ENCODE assay signal across 8 cellular contexts in genomic region chr21:16082038-16082816, GRCh38.
DNase-seq lines count a peak whose midpoint lies in the region; ATAC-seq and TF ChIP-seq lines count a peak whose summit lies in the region.

No MANE protein-coding gene starts in this region.

- H4K20me1 ChIP-seq in Karpas-422 (ENCODE audit: insufficient read depth, low read depth, low read length): no peaks in the 10 kb centered on the region

- H3K27ac ChIP-seq in Karpas-422 (ENCODE audit: low read length) (no peak overlapping the region), liver (ENCODE audit: low read depth in 1 of 2, low read length in 2 of 2) (peak overlapping the region in 1 of 2 donors; percentile 69)

- no peaks in the 10 kb centered on the region for H3K36me3 ChIP-seq in Karpas-422 (ENCODE audit: insufficient read depth, low read length)
- H3K36me3 ChIP-seq in liver (ENCODE audit: control insufficient read depth in 4 of 4, insufficient read depth in 3 of 4, low read depth in 1 of 4, low read length in 3 of 4): no peaks in the 10 kb centered on the region
- no peaks in the 10 kb centered on the region for H3K36me3 ChIP-seq in mucosa of descending colon (ENCODE audit: low read depth)

- ATAC-seq in mucosa of descending colon (no peak), GM19328 (IDR thresholded peaks at IDR 0.05; ENCODE audit: unreplicated experiment) (no peak)

- H3K4me3 Mint-ChIP-seq in activated T-cell treated with anti-CD3 and anti-CD28 coated beads, Interleukin-2, amount 50 U/mL, for 24 hours: no peak overlapping the region

- intact Hi-C loops in mucosa of descending colon (cut with DNase I, micrococcal nuclease): no loop called here

- H3K4me1 ChIP-seq in Karpas-422 (ENCODE audit: low read length) (no peaks in the 10 kb centered on the region), liver (ENCODE audit: control insufficient read depth in 4 of 4, insufficient read depth in 4 of 4, low read length in 3 of 4) (peaks cover 0 to 5% (median 0%) of the 10 kb centered on the region in 4 donors), mucosa of descending colon (ENCODE audit: low read depth) (no peaks in the 10 kb centered on the region)

- H3K27me3 ChIP-seq in Karpas-422 (ENCODE audit: low read length): no peaks in the 10 kb centered on the region
- H3K27me3 ChIP-seq in liver (ENCODE audit: control insufficient read depth in 4 of 4, insufficient read depth in 4 of 4, low read length in 3 of 4): no peaks in the 10 kb centered on the region

- in situ Hi-C loops in astrocyte of the spinal cord (cut with HindIII; ENCODE audit: low sequenced_read_pairs): no loop called here

- no peaks in the 10 kb centered on the region for H3K9me3 Mint-ChIP-seq in activated T-cell treated with anti-CD3 and anti-CD28 coated beads, Interleukin-2, amount 50 U/mL, for 24 hours

- H3K9ac ChIP-seq in Karpas-422 (ENCODE audit: low read length) (no peak overlapping the region), liver (ENCODE audit: low read depth in 1 of 2, low read length in 2 of 2) (peak overlapping the region; percentile 50 to 94)

- H3K27ac Mint-ChIP-seq in activated T-cell treated with anti-CD3 and anti-CD28 coated beads, Interleukin-2, amount 50 U/mL, for 24 hours: no peak overlapping the region

- H2AFZ ChIP-seq in Karpas-422 (ENCODE audit: low read length): no peak overlapping the region

- peak; percentile 26 for DNase-seq in DMS53 treated with DMSO at 0.1 percent for 48 hours (lab: John Stamatoyannopoulos, UW; ENCODE audit: unreplicated experiment)
- DNase-seq in Karpas-422: peak; percentile 68
- peak; percentile 56 for DNase-seq in astrocyte of the spinal cord (ENCODE audit: low read depth, low spot score)
- DNase-seq in activated T-cell treated with anti-CD3 and anti-CD28 coated beads, Interleukin-2, amount 50 U/mL, for 24 hours: no peak
- DNase-seq in mucosa of descending colon: no peak
- no peak for DNase-seq in NCI-H128 (lab: John Stamatoyannopoulos, UW; ENCODE audit: unreplicated experiment)

- TF ChIP-seq RAD21 in liver (IDR thresholded peaks at IDR 0.05): peak; percentile 74 to 79

- H3K27me3 Mint-ChIP-seq in activated T-cell treated with anti-CD3 and anti-CD28 coated beads, Interleukin-2, amount 50 U/mL, for 24 hours: no peaks in the 10 kb centered on the region

- no peaks in the 10 kb centered on the region for H3K9me2 ChIP-seq in Karpas-422 (replicated peaks; ENCODE audit: insufficient read depth, low read length)

- 27% methylated on average over 6 of the region's 6 CpGs for WGBS in liver

- H3K79me2 ChIP-seq in Karpas-422 (ENCODE audit: low read length): no peaks in the 10 kb centered on the region

- H3K9me3 ChIP-seq in Karpas-422 (ENCODE audit: low read length) (no peaks in the 10 kb centered on the region), liver (ENCODE audit: control insufficient read depth in 4 of 4, low read length in 3 of 4) (no peaks in the 10 kb centered on the region), mucosa of descending colon (no peaks in the 10 kb centered on the region)

- H3K4me2 ChIP-seq in Karpas-422 (ENCODE audit: low read depth, low read length, poor library complexity, severe bottlenecking): no peak overlapping the region

- peak; percentile 9 for TF ChIP-seq CTCF in astrocyte of the spinal cord (IDR thresholded peaks at IDR 0.05; ENCODE audit: low read depth, low read length)
- TF ChIP-seq CTCF in liver (IDR thresholded peaks at IDR 0.05; ENCODE audit: low read depth, low read length, missing input control): peak; percentile 40
- no peak for TF ChIP-seq CTCF in mucosa of descending colon (IDR thresholded peaks at IDR 0.05)

- no peak overlapping the region for H3K4me3 ChIP-seq in Karpas-422 (ENCODE audit: low read length)
- no peak overlapping the region for H3K4me3 ChIP-seq in astrocyte of the spinal cord (ENCODE audit: low read depth, low read length)
- H3K4me3 ChIP-seq in liver (ENCODE audit: low read depth in 1 of 3, low read length in 3 of 3): peak overlapping the region; percentile 33 to 56 (median 53)
- no peak overlapping the region for H3K4me3 ChIP-seq in mucosa of descending colon

- H3K36me3 Mint-ChIP-seq in activated T-cell treated with anti-CD3 and anti-CD28 coated beads, Interleukin-2, amount 50 U/mL, for 24 hours (ENCODE audit: low read depth): no peaks in the 10 kb centered on the region

- no peaks in the 10 kb centered on the region for H3K4me1 Mint-ChIP-seq in activated T-cell treated with anti-CD3 and anti-CD28 coated beads, Interleukin-2, amount 50 U/mL, for 24 hours (ENCODE audit: low read depth)

TF ChIP-seq in liver, 16 proteins besides CTCF, POLR2A, EP300 and RAD21:
- TF ChIP-seq TAF1 (conservative IDR thresholded peaks at IDR 0.05): no peak
- peak; percentile 48 for TF ChIP-seq YY1 (IDR thresholded peaks at IDR 0.05)
- TF ChIP-seq GABPA (IDR thresholded peaks at IDR 0.05 in 1 of 2, conservative IDR thresholded peaks at IDR 0.05 in 1 of 2): no peak
- TF ChIP-seq RXRA (IDR thresholded peaks at IDR 0.05): peak; percentile 42 to 50

Comparison
In these comparisons a context has a peak if more than half of its experiments do, and no peak if none do; other contexts are left out.
1. DNase-seq: peak in DMS53 treated with DMSO at 0.1 percent for 48 hours (single experiment), Karpas-422 (single experiment) and astrocyte of the spinal cord (single experiment); none in activated T-cell treated with anti-CD3 and anti-CD28 coated beads, Interleukin-2, amount 50 U/mL, for 24 hours (single experiment), mucosa of descending colon (0 of 3) and NCI-H128 (single experiment).
2. H3K4me3 ChIP-seq: peak in liver (3 of 3); none in Karpas-422 (single experiment), astrocyte of the spinal cord (single experiment) and mucosa of descending colon (single experiment).